7 cellular contexts compared by ENCODE assay signal in genomic region chr17:50114849-50115357, GRCh38. TPM values are rescaled to one million over a fixed set of nuclear protein-coding genes. Genes with fewer than 3 reads are reported as not detected.
DNase-seq lines count a peak whose midpoint lies in the region; ATAC-seq and TF ChIP-seq lines count a peak whose summit lies in the region.
"Had no signal": no experiment of that assay in that cellular context is flagged by ENCODE, and none has a peak within 500 bp of the region (broad histone marks: within the 10 kb centered on the region; RNA-seq: fewer than 3 reads in every experiment).

No MANE protein-coding gene starts in this region.

- H4K20me1 ChIP-seq in SK-N-SH (ENCODE audit: insufficient read depth), result no peaks in the 10 kb centered on the region

- H3K27ac ChIP-seq in SK-N-SH (ENCODE audit: low read depth in 2 of 2, low read length in 1 of 2), result no peak overlapping the region
- H3K27ac ChIP-seq: skin epidermis had no signal

- H2AFZ ChIP-seq in SK-N-SH (ENCODE audit: low read depth), result no peak overlapping the region

- H3K36me3 ChIP-seq in SK-N-SH (replicated peaks in 1 of 2; ENCODE audit: control insufficient read depth in 1 of 2, insufficient read depth in 2 of 2, low read length in 1 of 2), result peaks cover 0 to 9% of the 10 kb centered on the region in 2 experiments

- WGBS in SK-N-SH (ENCODE audit: low lambda C conversion rate), result 41% methylated on average over 6 of the region's 6 CpGs

- TF ChIP-seq CTCF in HFF-Myc (IDR thresholded peaks at IDR 0.05; ENCODE audit: low read depth, low read length, missing control alignments) (peak; percentile 73), SK-N-SH (IDR thresholded peaks at IDR 0.05) (peak; percentile 93)

- no peak for TF ChIP-seq EP300 in SK-N-SH (IDR thresholded peaks at IDR 0.05; ENCODE audit: borderline replicate concordance in 1 of 2, low read depth in 1 of 2, low read length in 1 of 2)

- POLR2A ChIA-PET in SK-N-SH (lab: Yijun Ruan, JAX), result interaction anchor here (0.7 to 1.4 kb wide), 2 partner anchors 47 to 63 kb away, joined by 3 to 5 read pairs; no protein-coding TSS in a partner anchor

- no peaks in the 10 kb centered on the region for H3K27me3 ChIP-seq in SK-N-SH (ENCODE audit: insufficient read depth)

- DNase-seq in AML-193 (lab: John Stamatoyannopoulos, UW) (peak; percentile 91 to 93), HFF-Myc (ENCODE audit: extremely low read depth, low read depth) (no peak), SK-N-SH (peak; percentile 79), globus pallidus (ENCODE audit: low spot score) (peak; percentile 45)

- H3K4me3 ChIP-seq in HFF-Myc (replicated peaks; ENCODE audit: low read depth, low read length), result no peak overlapping the region
- H3K4me3 ChIP-seq in SK-N-SH (ENCODE audit: low read depth in 2 of 2, low read length in 1 of 2), result no peak overlapping the region
- H3K4me3 ChIP-seq: skin epidermis had no signal

- H3K4me2 ChIP-seq in SK-N-SH, result no peak overlapping the region

- no peaks in the 10 kb centered on the region for H3F3A ChIP-seq in SK-N-SH (replicated peaks; ENCODE audit: insufficient read depth)

- TF ChIP-seq RAD21 in SK-N-SH (IDR thresholded peaks at IDR 0.05; ENCODE audit: low read length), result peak; percentile 75

- no peaks in the 10 kb centered on the region for H3K79me2 ChIP-seq in SK-N-SH (ENCODE audit: insufficient read depth)

- no peaks in the 10 kb centered on the region for H3K9me3 ChIP-seq in SK-N-SH

- no peaks in the 10 kb centered on the region for H3K9me2 ChIP-seq in SK-N-SH

- ATAC-seq in GM21447 (IDR thresholded peaks at IDR 0.05; ENCODE audit: unreplicated experiment), result no peak
- no peak for ATAC-seq in HG03135 (IDR thresholded peaks at IDR 0.05; ENCODE audit: unreplicated experiment)

- H3K9ac ChIP-seq in SK-N-SH, result no peak overlapping the region

- H3K4me1 ChIP-seq in SK-N-SH (ENCODE audit: control insufficient read depth in 1 of 2, insufficient read depth in 2 of 2, low read depth in 1 of 2, low read length in 1 of 2), result peaks cover 0 to 24% of the 10 kb centered on the region in 2 experiments; a peak in 1 of 4 replicates

- CTCF ChIA-PET in SK-N-SH (lab: Yijun Ruan, JAX), result interaction anchor here (0.6 to 16.3 kb wide), 25 partner anchors 13 to 247 kb away, joined by 3 to 297 read pairs (median 5); partner anchors contain the start of genes COL1A1, PDK2, PPP1R9B and SAMD14

TF ChIP-seq in SK-N-SH, 30 proteins besides CTCF, POLR2A, EP300 and RAD21:
- peak; percentile 60 for TF ChIP-seq SMC3 (IDR thresholded peaks at IDR 0.05; ENCODE audit: low read depth, low read length)
- TF ChIP-seq FOSL2 (IDR thresholded peaks at IDR 0.05; ENCODE audit: borderline replicate concordance, low read depth), result no peak
- no peak for TF ChIP-seq EZH2phosphoT487 (IDR thresholded peaks at IDR 0.05; ENCODE audit: borderline replicate concordance, low read depth)

RNA-seq across cellular contexts. Expression of gene SAMD14, which starts 15.1 kb away (rescaled TPM):
- polyA plus RNA-seq in SK-N-SH (2012; rRNA removed), result 2.8 and 3.4 TPM in 2 replicates
- polyA plus RNA-seq in SK-N-SH (2012; cell fraction: cytosol; rRNA removed), result 1.2 and 2.0 TPM in 2 replicates
- polyA plus RNA-seq in SK-N-SH (2012; cell fraction: nucleus; rRNA removed), result 12.4 and 16.5 TPM in 2 replicates

RNA-seq across cellular contexts. Expression of gene PDK2, which starts 19.8 kb away (rescaled TPM):
- 96.1 and 124 TPM in 2 replicates for polyA plus RNA-seq in SK-N-SH (2012; rRNA removed)
- polyA plus RNA-seq in SK-N-SH (2012; cell fraction: cytosol; rRNA removed), result 41.5 and 62.1 TPM in 2 replicates
- polyA plus RNA-seq in SK-N-SH (2012; cell fraction: nucleus; rRNA removed), result 123 and 147 TPM in 2 replicates

RNA-seq across cellular contexts. Expression of gene PPP1R9B, which starts 35.6 kb away (rescaled TPM):
- polyA plus RNA-seq in SK-N-SH (2012; rRNA removed), result 26.9 and 35.2 TPM in 2 replicates
- 19.8 and 24.9 TPM in 2 replicates for polyA plus RNA-seq in SK-N-SH (2012; cell fraction: cytosol; rRNA removed)
- polyA plus RNA-seq in SK-N-SH (2012; cell fraction: nucleus; rRNA removed), result 65.0 and 65.1 TPM in 2 replicates

RNA-seq across cellular contexts. Expression of gene SGCA, which starts 50.9 kb away (rescaled TPM):
- 0.29 TPM in 1 of 2 replicates, not detected in the other for polyA plus RNA-seq in SK-N-SH (2012; rRNA removed)
- polyA plus RNA-seq in SK-N-SH (2012; cell fraction: cytosol; rRNA removed), result 0.04 and 0.07 TPM in 2 replicates
- polyA plus RNA-seq in SK-N-SH (2012; cell fraction: nucleus; rRNA removed), result 0.11 and 0.15 TPM in 2 replicates

RNA-seq across cellular contexts. Expression of gene ITGA3, which starts 59.0 kb away (rescaled TPM):
- 543 and 766 TPM in 2 replicates for polyA plus RNA-seq in SK-N-SH (2012; rRNA removed)
- 239 and 423 TPM in 2 replicates for polyA plus RNA-seq in SK-N-SH (2012; cell fraction: cytosol; rRNA removed)
- 1,445 and 1,576 TPM in 2 replicates for polyA plus RNA-seq in SK-N-SH (2012; cell fraction: nucleus; rRNA removed)
